12 cellular contexts compared by ENCODE assay signal in genomic region chr10:72461085-72461484, GRCh38.
"Had no signal": no experiment of that assay in that cellular context is flagged by ENCODE, and none has a peak within 500 bp of the region (broad histone marks: within the 10 kb centered on the region; RNA-seq: fewer than 3 reads in every experiment).

No MANE protein-coding gene starts in this region.

- H3K27ac ChIP-seq: thoracic aorta had no signal

- ATAC-seq: activated CD8-positive, alpha-beta T cell treated with anti-CD3 and anti-CD28 coated beads, Interleukin-2, amount 10 ng/mL, durations not matched to agents 7 days and 5 days; activated T-helper 17 cell treated with anti-CD3 and anti-CD28 coated beads, Interleukin-2, amount 50 U/mL, for 72 hours; natural killer cell treated with Interleukin-12 subunit alpha and Interleukin-12 subunit beta and Interleukin-15 and Interleukin-18, amount 100 ng/mL, for 72 hours; stimulated activated naive CD8-positive, alpha-beta T cell treated with anti-CD3 and anti-CD28 coated beads, Interleukin-15, amount 100 ng/mL, for 72 hours had no signal

- H3K9me3 ChIP-seq: thoracic aorta had no signal

- H3K4me3 ChIP-seq: thoracic aorta had no signal

- H3K36me3 ChIP-seq: thoracic aorta had no signal

- DNase-seq: activated CD4-positive, alpha-beta T cell treated with anti-CD3 and anti-CD28 coated beads for 4 hours; activated CD8-positive, alpha-beta memory T cell treated with anti-CD3 and anti-CD28 coated beads, Interleukin-2, amount 50 U/mL, for 48 hours; activated CD8-positive, alpha-beta T cell treated with anti-CD3 and anti-CD28 coated beads, Interleukin-2, amount 10 ng/mL, durations not matched to agents 7 days and 5 days; activated naive CD4-positive, alpha-beta T cell treated with anti-CD3 and anti-CD28 coated beads for 36 hours; central memory CD4-positive, alpha-beta T cell; glutamatergic neuron; mammary epithelial cell; stimulated activated CD4-positive, alpha-beta T cell treated with anti-CD3 and anti-CD28 coated beads, Interleukin-4, amount 100 ng/mL, for 4 hours; stimulated activated naive CD8-positive, alpha-beta T cell treated with anti-CD3 and anti-CD28 coated beads, Interleukin-15, amount 100 ng/mL, for 72 hours had no signal
